ENCODE assay signal across 1 cellular context in genomic region chr3:128071771-128072453, GRCh38.
TF ChIP-seq lines count a peak whose summit lies in the region.

No MANE protein-coding gene starts in this region.

TF ChIP-seq in IMR-90, 13 proteins besides CTCF, POLR2A, EP300 and RAD21:
- no peak for TF ChIP-seq NFE2L2 (IDR thresholded peaks at IDR 0.05; ENCODE audit: low read depth, low read length)
- TF ChIP-seq CHD1 (IDR thresholded peaks at IDR 0.05; ENCODE audit: low read depth, low read length): no peak
- no peak for TF ChIP-seq MAZ (IDR thresholded peaks at IDR 0.05; ENCODE audit: borderline replicate concordance, low read depth, low read length)
- no peak for TF ChIP-seq BHLHE40 (IDR thresholded peaks at IDR 0.05; ENCODE audit: low read depth, low read length)
- no peak for TF ChIP-seq FOS (IDR thresholded peaks at IDR 0.05; ENCODE audit: low read depth, low read length)
- no peak for TF ChIP-seq CEBPB (IDR thresholded peaks at IDR 0.05; ENCODE audit: low read depth, low read length)
- no peak for TF ChIP-seq RCOR1 (IDR thresholded peaks at IDR 0.05; ENCODE audit: insufficient replicate concordance, low read length)
- no peak for TF ChIP-seq USF2 (IDR thresholded peaks at IDR 0.05; ENCODE audit: low read depth, low read length)
- TF ChIP-seq SMC3 (IDR thresholded peaks at IDR 0.05; ENCODE audit: low read depth, low read length): no peak
- TF ChIP-seq RFX5 (IDR thresholded peaks at IDR 0.05; ENCODE audit: low read depth, low read length): no peak
- TF ChIP-seq ELK1 (IDR thresholded peaks at IDR 0.05; ENCODE audit: borderline replicate concordance, low read depth, low read length): no peak
- TF ChIP-seq MAFK (IDR thresholded peaks at IDR 0.05; ENCODE audit: low read depth, low read length): no peak
- TF ChIP-seq MXI1 (IDR thresholded peaks at IDR 0.05; ENCODE audit: borderline replicate concordance, low read depth, low read length): no peak
